Comparison of ENCODE assay signal across 18 cellular contexts in genomic region chr3:174488527-174488926, GRCh38.
DNase-seq lines count a peak whose midpoint lies in the region; ATAC-seq and TF ChIP-seq lines count a peak whose summit lies in the region.
"Had no signal": no experiment of that assay in that cellular context is flagged by ENCODE, and none has a peak within 500 bp of the region (broad histone marks: within the 10 kb centered on the region; RNA-seq: fewer than 3 reads in every experiment).

No MANE protein-coding gene starts in this region.

- no peaks in the 10 kb centered on the region for H3K9me2 ChIP-seq in GM23248 (ENCODE audit: insufficient read depth)

- no peak for ATAC-seq in stimulated activated memory B cell treated with anti-CD40 and anti-IgM and Interleukin-4, amounts not matched to agents 10 μg/mL and 1 μg/mL and 100 μg/mL, for 72 hours
- no peak for ATAC-seq in HG03280 (IDR thresholded peaks at IDR 0.05; ENCODE audit: unreplicated experiment)
- ATAC-seq: GM23338, HCT116 had no signal

- H3F3A ChIP-seq in GM23248 (ENCODE audit: insufficient read depth) = no peaks in the 10 kb centered on the region

- no peaks in the 10 kb centered on the region for H4K20me1 ChIP-seq in GM23248 (ENCODE audit: insufficient read depth)
- H4K20me1 ChIP-seq in fibroblast of lung (ENCODE audit: control insufficient read depth, extremely low read depth, insufficient read depth, low read length) = no peaks in the 10 kb centered on the region

- no peak overlapping the region for H3K9ac ChIP-seq in GM23248
- no peak overlapping the region for H3K9ac ChIP-seq in fibroblast of lung (ENCODE audit: insufficient read depth, low read length)

- TF ChIP-seq CTCF in AG10803 (conservative IDR thresholded peaks at IDR 0.05; ENCODE audit: low read length) (no peak), fibroblast of lung (conservative IDR thresholded peaks at IDR 0.05 in 1 of 2, IDR thresholded peaks at IDR 0.05 in 1 of 2; ENCODE audit: low read depth in 1 of 2, low read length in 2 of 2) (no peak), retinal pigment epithelial cell (conservative IDR thresholded peaks at IDR 0.05; ENCODE audit: low read depth, low read length) (no peak)

- no peak overlapping the region for H3K27ac Mint-ChIP-seq in stimulated activated memory B cell treated with anti-CD40 and anti-IgM and Interleukin-4, amounts not matched to agents 10 μg/mL and 1 μg/mL and 100 μg/mL, for 72 hours
- H3K27ac Mint-ChIP-seq: B cell; CD4-positive, CD25-positive, alpha-beta regulatory T cell; GM23338 had no signal

- no peaks in the 10 kb centered on the region for H3K27me3 Mint-ChIP-seq in stimulated activated memory B cell treated with anti-CD40 and anti-IgM and Interleukin-4, amounts not matched to agents 10 μg/mL and 1 μg/mL and 100 μg/mL, for 72 hours
- H3K27me3 Mint-ChIP-seq: B cell; CD4-positive, CD25-positive, alpha-beta regulatory T cell had no signal

- peaks cover 6% of the 10 kb centered on the region for H3K9me3 Mint-ChIP-seq in stimulated activated memory B cell treated with anti-CD40 and anti-IgM and Interleukin-4, amounts not matched to agents 10 μg/mL and 1 μg/mL and 100 μg/mL, for 72 hours

- H3K4me2 ChIP-seq in GM23248 (ENCODE audit: unreplicated experiment) (no peak overlapping the region), fibroblast of lung (ENCODE audit: extremely low read depth, insufficient read depth, low read length) (no peak overlapping the region)
- H3K4me2 ChIP-seq: GM23338 had no signal

- no peaks in the 10 kb centered on the region for H3K36me3 ChIP-seq in GM23248 (ENCODE audit: low read depth)
- H3K36me3 ChIP-seq in fibroblast of lung (ENCODE audit: control insufficient read depth, insufficient read depth, low read length) = no peaks in the 10 kb centered on the region

- no peaks in the 10 kb centered on the region for H3K9me3 ChIP-seq in GM23248 (ENCODE audit: low read depth)
- H3K9me3 ChIP-seq in fibroblast of lung (ENCODE audit: control insufficient read depth, insufficient read depth, low read depth, low read length) = no peaks in the 10 kb centered on the region

- peaks cover 71% of the 10 kb centered on the region for H3K79me2 ChIP-seq in GM23248 (ENCODE audit: insufficient read depth)
- H3K79me2 ChIP-seq in fibroblast of lung (ENCODE audit: control insufficient read depth, insufficient read depth, low read length) = no peaks in the 10 kb centered on the region

- no peaks in the 10 kb centered on the region for H3K27me3 ChIP-seq in GM23248 (replicated peaks; ENCODE audit: insufficient read depth)
- H3K27me3 ChIP-seq in fibroblast of lung (ENCODE audit: control insufficient read depth, insufficient read depth, low read length) = no peaks in the 10 kb centered on the region

- H3K27ac ChIP-seq in GM23248 (no peak overlapping the region), fibroblast of lung (ENCODE audit: insufficient read depth, low read length) (no peak overlapping the region)
- H3K27ac ChIP-seq: HL-60 had no signal

- DNase-seq in AG10803 (ENCODE audit: low read depth) (peak; percentile 82), GM23248 (peak; percentile 48), fibroblast of lung (ENCODE audit: low read depth in 2 of 2) (peak; percentile 40 to 76), retinal pigment epithelial cell (ENCODE audit: low read depth) (peak; percentile 51), NCI-H526 treated with DMSO at 0.1 percent for 48 hours (lab: John Stamatoyannopoulos, UW) (no peak)
- DNase-seq: CD4-positive, CD25-positive, alpha-beta regulatory T cell; DMS53; NCI-H1105 treated with DMSO at 0.1 percent for 48 hours; NCI-H1694 treated with DMSO at 0.1 percent for 48 hours; NCI-H226; NCI-H526; NK-92 treated with Interleukin-12 subunit alpha and Interleukin-12 subunit beta, amount 100 ng/mL, for 24 hours had no signal

- H3K4me3 ChIP-seq in AG10803 (ENCODE audit: low read length) (no peak overlapping the region), GM23248 (no peak overlapping the region), fibroblast of lung (replicated peaks in 1 of 4; ENCODE audit: control extremely low read depth in 1 of 4, insufficient read depth in 1 of 4, low read depth in 3 of 4, low read length in 4 of 4) (no peak overlapping the region), retinal pigment epithelial cell (ENCODE audit: low read length) (no peak overlapping the region)
- H3K4me3 ChIP-seq: GM23338 had no signal

- in situ Hi-C loops in GM23248 (cut with MboI) = no loop called here

- H2AFZ ChIP-seq in GM23248 (no peak overlapping the region), fibroblast of lung (ENCODE audit: low read length) (no peak overlapping the region)
- H2AFZ ChIP-seq: GM23338 had no signal

- no peaks in the 10 kb centered on the region for H3K36me3 Mint-ChIP-seq in stimulated activated memory B cell treated with anti-CD40 and anti-IgM and Interleukin-4, amounts not matched to agents 10 μg/mL and 1 μg/mL and 100 μg/mL, for 72 hours
- H3K36me3 Mint-ChIP-seq: CD4-positive, CD25-positive, alpha-beta regulatory T cell had no signal

- 41 to 57% methylated on average over 2 of the region's 2 CpGs for WGBS in GM23248 (ENCODE audit: low coverage in 1 of 2, low lambda C conversion rate in 2 of 2, missing lambda C conversion rate in 2 of 2), 2 experiments

- H3K4me1 ChIP-seq in GM23248 (ENCODE audit: insufficient read depth) (peaks cover 9% of the 10 kb centered on the region; the same call in 1 of the 2 replicates), fibroblast of lung (ENCODE audit: control insufficient read depth, extremely low read depth, insufficient read depth, low read length) (no peaks in the 10 kb centered on the region)

- no peaks in the 10 kb centered on the region for H3K4me1 Mint-ChIP-seq in stimulated activated memory B cell treated with anti-CD40 and anti-IgM and Interleukin-4, amounts not matched to agents 10 μg/mL and 1 μg/mL and 100 μg/mL, for 72 hours
- H3K4me1 Mint-ChIP-seq: B cell; CD4-positive, CD25-positive, alpha-beta regulatory T cell had no signal

- no peak overlapping the region for H3K4me3 Mint-ChIP-seq in stimulated activated memory B cell treated with anti-CD40 and anti-IgM and Interleukin-4, amounts not matched to agents 10 μg/mL and 1 μg/mL and 100 μg/mL, for 72 hours
- H3K4me3 Mint-ChIP-seq: B cell; CD4-positive, CD25-positive, alpha-beta regulatory T cell; GM23338 had no signal
